ENCODE assay signal across 25 cellular contexts in genomic region chr5:176673651-176674583, GRCh38. TPM values are rescaled to one million over a fixed set of nuclear protein-coding genes. Genes with fewer than 3 reads are reported as not detected.
"Had no signal": no experiment of that assay in that cellular context is flagged by ENCODE, and none has a peak within 500 bp of the region (broad histone marks: within the 10 kb centered on the region; RNA-seq: fewer than 3 reads in every experiment).

No MANE protein-coding gene starts in this region.

- H3K9me3 Mint-ChIP-seq: memory B cell; mesothelial cell of epicardium; naive B cell; nephron progenitor cell; stimulated activated memory B cell treated with anti-CD40 and anti-IgM and Interleukin-4, amounts not matched to agents 10 μg/mL and 1 μg/mL and 100 μg/mL, for 72 hours; stimulated activated naive CD8-positive, alpha-beta T cell treated with anti-CD3 and anti-CD28 coated beads, Interleukin-15, Interleukin-2, amounts not matched to agents 100 ng/mL and 50 ng/mL, for 24 hours had no signal

- H3K4me1 Mint-ChIP-seq: mesothelial cell of epicardium had no signal

- H3K27ac ChIP-seq: dorsolateral prefrontal cortex, heart left ventricle, lower lobe of right lung, ovary, testis, tibial nerve, upper lobe of right lung, vagina had no signal

- H3K4me3 ChIP-seq: dorsolateral prefrontal cortex, heart left ventricle, lower lobe of right lung, ovary, smooth muscle cell, testis, tibial nerve, upper lobe of right lung, vagina had no signal

- H3K27ac Mint-ChIP-seq: memory B cell; mesothelial cell of epicardium; nephron progenitor cell; stimulated activated memory B cell treated with anti-CD40 and anti-IgM and Interleukin-4, amounts not matched to agents 10 μg/mL and 1 μg/mL and 100 μg/mL, for 72 hours; stimulated activated naive CD8-positive, alpha-beta T cell treated with anti-CD3 and anti-CD28 coated beads, Interleukin-15, Interleukin-2, amounts not matched to agents 100 ng/mL and 50 ng/mL, for 24 hours had no signal

- H3K4me1 ChIP-seq: lower lobe of right lung, testis, tibial nerve, upper lobe of right lung, vagina had no signal

- H3K4me2 ChIP-seq: smooth muscle cell had no signal

- DNase-seq: cortex of kidney; effector CD8-positive, alpha-beta T cell; hippocampal formation; kidney glomerular epithelial cell; lower lobe of right lung; naive B cell; nephron progenitor cell; ovary; stimulated activated CD4-positive, alpha-beta T cell treated with anti-CD3 and anti-CD28 coated beads, Interleukin-4, amount 100 ng/mL, for 1 hour; testis; upper lobe of right lung had no signal

- H3K9me3 ChIP-seq: heart left ventricle, lower lobe of right lung, ovary, testis, tibial nerve, upper lobe of right lung, vagina had no signal

- ATAC-seq: esophagus mucosa; heart left ventricle; left lobe of liver; lower lobe of right lung; right cardiac atrium; stimulated activated memory B cell treated with anti-CD40 and anti-IgM and Interleukin-4, amounts not matched to agents 10 μg/mL and 1 μg/mL and 100 μg/mL, for 72 hours; upper lobe of right lung had no signal

- H3K36me3 Mint-ChIP-seq: memory B cell; mesothelial cell of epicardium; naive B cell; stimulated activated memory B cell treated with anti-CD40 and anti-IgM and Interleukin-4, amounts not matched to agents 10 μg/mL and 1 μg/mL and 100 μg/mL, for 72 hours had no signal

- H3K4me3 Mint-ChIP-seq: memory B cell; mesothelial cell of epicardium; naive B cell; nephron progenitor cell; stimulated activated memory B cell treated with anti-CD40 and anti-IgM and Interleukin-4, amounts not matched to agents 10 μg/mL and 1 μg/mL and 100 μg/mL, for 72 hours; stimulated activated naive CD8-positive, alpha-beta T cell treated with anti-CD3 and anti-CD28 coated beads, Interleukin-15, Interleukin-2, amounts not matched to agents 100 ng/mL and 50 ng/mL, for 24 hours had no signal

- H3K27me3 ChIP-seq: ovary, testis, vagina had no signal

- H3K36me3 ChIP-seq: heart left ventricle, lower lobe of right lung, ovary, tibial nerve, upper lobe of right lung, vagina had no signal

RNA-seq across cellular contexts. Expression of gene EIF4E1B, which starts 43.4 kb away (rescaled TPM):
- total RNA-seq: esophagus mucosa, fibroblast of lung, heart left ventricle, left lobe of liver, lower lobe of right lung, mesothelial cell of epicardium, ovary, posterior vena cava, right cardiac atrium, smooth muscle cell, tibial nerve, upper lobe of right lung, vagina had no signal
- polyA plus RNA-seq: fibroblast of lung, heart left ventricle, right cardiac atrium, smooth muscle cell had no signal

RNA-seq across cellular contexts. Expression of gene SNCB, which starts 43.6 kb away (rescaled TPM):
- total RNA-seq: esophagus mucosa, left lobe of liver, lower lobe of right lung, mesothelial cell of epicardium, ovary, posterior vena cava, tibial nerve, upper lobe of right lung, vagina had no signal
- polyA plus RNA-seq: heart left ventricle had no signal
